16 cellular contexts compared by ENCODE assay signal in genomic region chr22:31883989-31884388, GRCh38.
DNase-seq lines count a peak whose midpoint lies in the region; ATAC-seq and TF ChIP-seq lines count a peak whose summit lies in the region.
"Had no signal": no experiment of that assay in that cellular context is flagged by ENCODE, and none has a peak within 500 bp of the region (broad histone marks: within the 10 kb centered on the region; RNA-seq: fewer than 3 reads in every experiment).

No MANE protein-coding gene starts in this region.

- DNase-seq in T-helper 17 cell (no peak), left kidney (ENCODE audit: low read depth, low spot score) (peak; percentile 50), NCI-H2171 treated with DMSO at 0.1 percent for 48 hours (lab: John Stamatoyannopoulos, UW) (no peak), mammary epithelial cell (no peak)
- no peak for DNase-seq in stimulated activated CD4-positive, alpha-beta T cell treated with anti-CD3 and anti-CD28 coated beads, Interleukin-12 subunit alpha, Interleukin-12 subunit beta, amount 100 ng/mL, for 4 hours
- DNase-seq: ACHN; Caco-2; CD4-positive, alpha-beta T cell; HFFc6 had no signal

- H2AFZ ChIP-seq in mammary epithelial cell (ENCODE audit: low read depth, low read length), result no peak overlapping the region
- H2AFZ ChIP-seq: GM23338 had no signal

- intact Hi-C loops in mammary epithelial cell (cut with micrococcal nuclease), result no loop called here

- H3K79me2 ChIP-seq in mammary epithelial cell (ENCODE audit: insufficient read depth, low read length), result no peaks in the 10 kb centered on the region

- no peaks in the 10 kb centered on the region for H3K27me3 ChIP-seq in mammary epithelial cell (ENCODE audit: insufficient read depth, low read length)

- no peaks in the 10 kb centered on the region for H3K4me1 ChIP-seq in mammary epithelial cell (ENCODE audit: insufficient read depth, low read length)
- H3K4me1 ChIP-seq: Caco-2 had no signal

- peak overlapping the region; percentile 74 for H3K27ac Mint-ChIP-seq in T-helper 17 cell
- H3K27ac Mint-ChIP-seq: CD4-positive, alpha-beta T cell; GM23338; HFFc6; IgD-negative memory B cell had no signal

- dilution Hi-C loops in mammary epithelial cell (cut with HindIII; ENCODE audit: low sequenced_read_pairs), result no loop called here

- no peak overlapping the region for H3K4me3 ChIP-seq in mammary epithelial cell (replicated peaks in 1 of 3; ENCODE audit: insufficient read depth in 1 of 3, low read depth in 2 of 3, low read length in 3 of 3)
- H3K4me3 ChIP-seq: GM23338 had no signal

- BruUV-seq in mammary epithelial cell (replicated peaks; lab: Mats Ljungman, UMichigan), result no TSS peak

- H3K4me3 Mint-ChIP-seq in T-helper 17 cell, result no peak overlapping the region
- H3K4me3 Mint-ChIP-seq: CD4-positive, alpha-beta T cell; GM23338; HFFc6; IgD-negative memory B cell had no signal

- H3K27ac ChIP-seq in angular gyrus (ENCODE audit: low read depth, low read length), result peak overlapping the region; percentile 75
- H3K27ac ChIP-seq in temporal lobe (ENCODE audit: low read depth, low read length), result peak overlapping the region; percentile 69
- no peak overlapping the region for H3K27ac ChIP-seq in mammary epithelial cell (ENCODE audit: insufficient read depth, low read depth, low read length)
- H3K27ac ChIP-seq: C4-2B had no signal

- no peak overlapping the region for H3K4me2 ChIP-seq in mammary epithelial cell (ENCODE audit: insufficient read depth, low read depth, low read length)
- H3K4me2 ChIP-seq: GM23338 had no signal

- H3K9me3 ChIP-seq in T-helper 17 cell (ENCODE audit: control insufficient read depth, low read length, poor library complexity, severe bottlenecking) (no peaks in the 10 kb centered on the region), mammary epithelial cell (replicated peaks; ENCODE audit: insufficient read depth, low read length) (no peaks in the 10 kb centered on the region)
- H3K9me3 ChIP-seq: Caco-2 had no signal

- no peak for TF ChIP-seq CTCF in mammary epithelial cell (conservative IDR thresholded peaks at IDR 0.05 in 1 of 2, IDR thresholded peaks at IDR 0.05 in 1 of 2; ENCODE audit: extremely low read depth in 1 of 2, insufficient read depth in 1 of 2, low read depth in 1 of 2, low read length in 2 of 2)

- peaks cover 11% of the 10 kb centered on the region for H3K4me1 Mint-ChIP-seq in T-helper 17 cell
- H3K4me1 Mint-ChIP-seq: GM23338, IgD-negative memory B cell had no signal

- ATAC-seq in T-helper 17 cell, result no peak
- ATAC-seq: GM23338, HCT116, HepG2 had no signal

- in situ Hi-C loops in mammary epithelial cell (cut with MboI; ENCODE audit: low sequenced_read_pairs in 2 of 2), result no loop called here

- no peaks in the 10 kb centered on the region for H4K20me1 ChIP-seq in mammary epithelial cell (ENCODE audit: insufficient read depth, low read length)

- no peak overlapping the region for H3K9ac ChIP-seq in mammary epithelial cell (ENCODE audit: insufficient read depth, low read length)

- no peaks in the 10 kb centered on the region for H3K36me3 ChIP-seq in mammary epithelial cell (ENCODE audit: insufficient read depth, low read length)

- H3K36me3 Mint-ChIP-seq in T-helper 17 cell (ENCODE audit: low read depth), result peaks cover 11% of the 10 kb centered on the region

- no peaks in the 10 kb centered on the region for H3K27me3 Mint-ChIP-seq in T-helper 17 cell
- H3K27me3 Mint-ChIP-seq: CD4-positive, alpha-beta T cell; IgD-negative memory B cell had no signal

- WGBS in mammary epithelial cell (ENCODE audit: low coverage, missing lambda C conversion rate), result 83% methylated on average over 6 of the region's 6 CpGs

- CTCF ChIA-PET in mammary epithelial cell (lab: Charles Lee; ENCODE audit: low non-redundant PET), result no interaction called here
